In the genomic region with DNA sequence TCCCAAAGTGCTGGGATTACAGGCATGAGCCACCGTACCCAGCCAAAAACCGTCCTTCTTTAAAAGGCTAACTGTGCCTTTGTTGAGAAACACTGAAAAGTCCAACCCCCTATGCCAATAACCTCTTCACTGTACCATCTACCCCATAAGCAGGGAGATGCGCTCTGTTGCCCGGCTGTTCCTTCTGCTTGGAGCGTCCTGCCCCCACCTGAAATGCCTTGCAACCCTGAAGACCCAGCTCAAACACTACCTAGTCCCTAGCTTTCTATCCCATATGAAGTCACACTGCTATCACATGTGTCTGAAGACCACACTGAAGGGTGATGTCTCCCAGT, we compare ENCODE assay signal across 1 cellular context.
TF ChIP-seq lines count a peak whose summit lies in the region.

No MANE protein-coding gene starts in this region.

TF ChIP-seq in K562, 482 proteins besides CTCF, POLR2A, EP300 and RAD21:
- TF ChIP-seq DEAF1 (CRISPR knock-in tag; IDR thresholded peaks at IDR 0.05) (no peak), ZNF668 (CRISPR knock-in tag; IDR thresholded peaks at IDR 0.05) (no peak)
- TF ChIP-seq, protein P1, sequence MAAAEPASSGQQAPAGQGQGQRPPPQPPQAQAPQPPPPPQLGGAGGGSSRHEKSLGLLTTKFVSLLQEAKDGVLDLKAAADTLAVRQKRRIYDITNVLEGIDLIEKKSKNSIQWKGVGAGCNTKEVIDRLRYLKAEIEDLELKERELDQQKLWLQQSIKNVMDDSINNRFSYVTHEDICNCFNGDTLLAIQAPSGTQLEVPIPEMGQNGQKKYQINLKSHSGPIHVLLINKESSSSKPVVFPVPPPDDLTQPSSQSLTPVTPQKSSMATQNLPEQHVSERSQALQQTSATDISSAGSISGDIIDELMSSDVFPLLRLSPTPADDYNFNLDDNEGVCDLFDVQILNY (CRISPR knock-in tag; IDR thresholded peaks at IDR 0.05): peak; percentile 21; the same call in 1 of the 2 replicates
- TF ChIP-seq, protein P2, sequence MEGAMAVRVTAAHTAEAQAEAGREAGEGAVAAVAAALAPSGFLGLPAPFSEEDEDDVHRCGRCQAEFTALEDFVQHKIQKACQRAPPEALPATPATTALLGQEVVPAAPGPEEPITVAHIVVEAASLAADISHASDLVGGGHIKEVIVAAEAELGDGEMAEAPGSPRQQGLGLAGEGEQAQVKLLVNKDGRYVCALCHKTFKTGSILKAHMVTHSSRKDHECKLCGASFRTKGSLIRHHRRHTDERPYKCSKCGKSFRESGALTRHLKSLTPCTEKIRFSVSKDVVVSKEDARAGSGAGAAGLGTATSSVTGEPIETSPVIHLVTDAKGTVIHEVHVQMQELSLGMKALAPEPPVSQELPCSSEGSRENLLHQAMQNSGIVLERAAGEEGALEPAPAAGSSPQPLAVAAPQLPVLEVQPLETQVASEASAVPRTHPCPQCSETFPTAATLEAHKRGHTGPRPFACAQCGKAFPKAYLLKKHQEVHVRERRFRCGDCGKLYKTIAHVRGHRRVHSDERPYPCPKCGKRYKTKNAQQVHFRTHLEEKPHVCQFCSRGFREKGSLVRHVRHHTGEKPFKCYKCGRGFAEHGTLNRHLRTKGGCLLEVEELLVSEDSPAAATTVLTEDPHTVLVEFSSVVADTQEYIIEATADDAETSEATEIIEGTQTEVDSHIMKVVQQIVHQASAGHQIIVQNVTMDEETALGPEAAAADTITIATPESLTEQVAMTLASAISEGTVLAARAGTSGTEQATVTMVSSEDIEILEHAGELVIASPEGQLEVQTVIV (CRISPR knock-in tag; IDR thresholded peaks at IDR 0.05; ENCODE audit: borderline replicate concordance): no peak
